ENCODE assay signal across 12 cellular contexts in genomic region chr6:4369616-4370015, GRCh38.
DNase-seq lines count a peak whose midpoint lies in the region; ATAC-seq lines count a peak whose summit lies in the region.
"Had no signal": no experiment of that assay in that cellular context is flagged by ENCODE, and none has a peak within 500 bp of the region (broad histone marks: within the 10 kb centered on the region; RNA-seq: fewer than 3 reads in every experiment).

No MANE protein-coding gene starts in this region.

- ATAC-seq in left cardiac atrium: peak; percentile 48 to 59

- peak; percentile 82 for DNase-seq in A172 (ENCODE audit: low spot score)
- DNase-seq in HS-27A (ENCODE audit: low read depth): peak; percentile 20
- DNase-seq in amniotic epithelial cell (ENCODE audit: low read depth): peak; percentile 49
- no peak for DNase-seq in left cardiac atrium
- no peak for DNase-seq in posterior vena cava (ENCODE audit: low spot score)
- no peak for DNase-seq in COLO668 (lab: John Stamatoyannopoulos, UW; ENCODE audit: unreplicated experiment)
- DNase-seq in cerebellar cortex (ENCODE audit: low spot score): no peak
- DNase-seq in LoVo (ENCODE audit: low spot score): no peak
- DNase-seq: activated CD4-positive, alpha-beta T cell treated with anti-CD3 and anti-CD28 coated beads, Interleukin-2, amount 10 ng/mL, durations not matched to agents 7 days and 5 days; BE2C; GF-D8; KG1 had no signal

- intact Hi-C loops in left cardiac atrium (cut with DNase I): no loop called here
- intact Hi-C loops in posterior vena cava (cut with DNase I): no loop called here

Comparison
In these comparisons a context has a peak if more than half of its experiments do, and no peak if none do; other contexts are left out.
1. DNase-seq: peak in A172 (single experiment), HS-27A (single experiment) and amniotic epithelial cell (single experiment); none in left cardiac atrium (single experiment), posterior vena cava (single experiment), COLO668 (single experiment), cerebellar cortex (single experiment) and LoVo (single experiment).